19 cellular contexts compared by ENCODE assay signal in genomic region chr5:93433422-93433821, GRCh38.
A peak's percentile ranks its signal among the peaks of the same experiment; 100 is the strongest.
DNase-seq lines count a peak whose midpoint lies in the region; ATAC-seq and FAIRE-seq lines count a peak whose summit lies in the region.
"Had no signal": no experiment of that assay in that cellular context is flagged by ENCODE, and none has a peak within 500 bp of the region (broad histone marks: within the 10 kb centered on the region; RNA-seq: fewer than 3 reads in every experiment).

No MANE protein-coding gene starts in this region.

- no peaks in the 10 kb centered on the region for H3K36me3 Mint-ChIP-seq in activated naive CD8-positive, alpha-beta T cell treated with anti-CD3 and anti-CD28 coated beads, Interleukin-2, amount 50 U/mL, for 24 hours (ENCODE audit: low read depth)
- H3K36me3 Mint-ChIP-seq: activated naive CD4-positive, alpha-beta T cell treated with anti-CD3 and anti-CD28 coated beads, Interleukin-2, amount 50 U/mL, for 72 hours; naive B cell; stimulated activated naive B cell treated with anti-CD40 and anti-IgM and Interleukin-4, amounts not matched to agents 10 μg/mL and 1 μg/mL and 100 μg/mL, for 72 hours; type B pancreatic cell had no signal

- no peak for ATAC-seq in HG03439 (IDR thresholded peaks at IDR 0.05; ENCODE audit: unreplicated experiment)
- ATAC-seq in activated naive CD8-positive, alpha-beta T cell treated with anti-CD3 and anti-CD28 coated beads, Interleukin-2, amount 50 U/mL, for 24 hours, result no peak
- ATAC-seq: activated naive CD4-positive, alpha-beta T cell treated with anti-CD3 and anti-CD28 coated beads, Interleukin-2, amount 50 U/mL, for 72 hours; PC-3; stimulated activated naive B cell treated with anti-CD40 and anti-IgM and Interleukin-4, amounts not matched to agents 10 μg/mL and 1 μg/mL and 100 μg/mL, for 72 hours had no signal

- no peak for FAIRE-seq in RCC 7860 (lab: Jason Lieb, UNC)
- FAIRE-seq: G401.6 had no signal

- H3K4me1 Mint-ChIP-seq in activated naive CD8-positive, alpha-beta T cell treated with anti-CD3 and anti-CD28 coated beads, Interleukin-2, amount 50 U/mL, for 24 hours, result no peaks in the 10 kb centered on the region
- H3K4me1 Mint-ChIP-seq: naive B cell; stimulated activated naive B cell treated with anti-CD40 and anti-IgM and Interleukin-4, amounts not matched to agents 10 μg/mL and 1 μg/mL and 100 μg/mL, for 72 hours had no signal

- no peak overlapping the region for H3K4me3 Mint-ChIP-seq in activated naive CD8-positive, alpha-beta T cell treated with anti-CD3 and anti-CD28 coated beads, Interleukin-2, amount 50 U/mL, for 24 hours
- H3K4me3 Mint-ChIP-seq: naive B cell; stimulated activated naive B cell treated with anti-CD40 and anti-IgM and Interleukin-4, amounts not matched to agents 10 μg/mL and 1 μg/mL and 100 μg/mL, for 72 hours; type B pancreatic cell had no signal

- DNase-seq in GM04504 (ENCODE audit: low read depth), result peak; percentile 22
- DNase-seq in RCC 7860 (ENCODE audit: low spot score), result peak; percentile 4
- peak; percentile 79 for DNase-seq in fibroblast of gingiva (ENCODE audit: low read depth)
- peak; percentile 21 for DNase-seq in renal cortical epithelial cell (ENCODE audit: low read depth)
- no peak for DNase-seq in activated naive CD8-positive, alpha-beta T cell treated with anti-CD3 and anti-CD28 coated beads, Interleukin-2, amount 50 U/mL, for 24 hours
- DNase-seq in SKM-1 treated with dmso at 0.1 percent for 144 hours (lab: John Stamatoyannopoulos, UW; ENCODE audit: unreplicated experiment), result no peak
- DNase-seq: activated CD4-positive, alpha-beta T cell treated with anti-CD3 and anti-CD28 coated beads, Interleukin-2, amount 50 U/mL, for 4 hours; naive B cell; NCI-H1048; NCI-H2081 treated with DMSO at 0.1 percent for 48 hours; NCI-H526 treated with DMSO at 0.1 percent for 48 hours; PC-3; spleen; stimulated activated naive B cell treated with anti-CD40 and anti-IgM and Interleukin-4, amounts not matched to agents 10 μg/mL and 1 μg/mL and 100 μg/mL, for 72 hours had no signal

- no peak overlapping the region for H3K27ac Mint-ChIP-seq in activated naive CD8-positive, alpha-beta T cell treated with anti-CD3 and anti-CD28 coated beads, Interleukin-2, amount 50 U/mL, for 24 hours
- H3K27ac Mint-ChIP-seq: activated naive CD4-positive, alpha-beta T cell treated with anti-CD3 and anti-CD28 coated beads, Interleukin-2, amount 50 U/mL, for 72 hours; naive B cell; progenitor cell of endocrine pancreas; stimulated activated naive B cell treated with anti-CD40 and anti-IgM and Interleukin-4, amounts not matched to agents 10 μg/mL and 1 μg/mL and 100 μg/mL, for 72 hours; type B pancreatic cell had no signal

- peaks cover 3% of the 10 kb centered on the region for H3K27me3 Mint-ChIP-seq in activated naive CD8-positive, alpha-beta T cell treated with anti-CD3 and anti-CD28 coated beads, Interleukin-2, amount 50 U/mL, for 24 hours
- H3K27me3 Mint-ChIP-seq: progenitor cell of endocrine pancreas had no signal

- no peaks in the 10 kb centered on the region for H3K9me3 Mint-ChIP-seq in activated naive CD8-positive, alpha-beta T cell treated with anti-CD3 and anti-CD28 coated beads, Interleukin-2, amount 50 U/mL, for 24 hours
- H3K9me3 Mint-ChIP-seq: activated naive CD4-positive, alpha-beta T cell treated with anti-CD3 and anti-CD28 coated beads, Interleukin-2, amount 50 U/mL, for 72 hours; naive B cell; stimulated activated naive B cell treated with anti-CD40 and anti-IgM and Interleukin-4, amounts not matched to agents 10 μg/mL and 1 μg/mL and 100 μg/mL, for 72 hours; type B pancreatic cell had no signal

Comparison
In these comparisons a context has a peak if more than half of its experiments do, and no peak if none do; other contexts are left out.
1. DNase-seq: peak in GM04504 (single experiment), RCC 7860 (single experiment), fibroblast of gingiva (single experiment) and renal cortical epithelial cell (single experiment); none in activated naive CD8-positive, alpha-beta T cell treated with anti-CD3 and anti-CD28 coated beads, Interleukin-2, amount 50 U/mL, for 24 hours (single experiment) and SKM-1 treated with dmso at 0.1 percent for 144 hours (single experiment).